ENCODE assay signal across 21 cellular contexts in the genomic region with DNA sequence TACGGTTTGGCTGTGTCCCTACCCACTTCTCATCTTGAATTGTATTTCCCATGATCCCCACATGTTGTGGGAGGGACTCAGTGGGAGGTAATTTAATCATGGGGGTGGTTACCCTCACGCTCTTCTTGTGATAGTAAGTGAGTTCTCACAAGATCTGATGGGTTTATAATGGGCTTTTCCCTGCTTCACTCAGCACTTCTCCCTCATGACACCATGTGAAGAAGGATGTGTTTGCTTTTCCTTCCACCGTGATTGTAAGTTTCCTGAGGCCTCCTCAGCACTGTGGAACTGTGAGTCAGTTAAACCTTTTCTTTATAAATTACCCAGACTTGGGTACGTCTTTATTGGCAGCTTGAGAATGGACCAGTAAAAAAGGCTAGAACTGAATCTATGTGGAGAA.
"Had no signal": no experiment of that assay in that cellular context is flagged by ENCODE, and none has a peak within 500 bp of the region (broad histone marks: within the 10 kb centered on the region; RNA-seq: fewer than 3 reads in every experiment).

No MANE protein-coding gene starts in this region.

- H3K4me3 Mint-ChIP-seq: memory B cell, mesothelial cell of epicardium, nephron had no signal

- H3K4me1 ChIP-seq: foreskin keratinocyte, left ventricle myocardium inferior, lower lobe of right lung, pancreas, tibial artery, upper lobe of left lung, uterus had no signal

- H3K27me3 Mint-ChIP-seq: progenitor cell of endocrine pancreas had no signal

- H3K4me1 Mint-ChIP-seq: memory B cell had no signal

- H3K36me3 ChIP-seq: left ventricle myocardium inferior, lower lobe of right lung, pancreas, tibial artery, upper lobe of left lung, uterus had no signal

- H3K4me3 ChIP-seq: hepatocyte, left ventricle myocardium inferior, lower lobe of right lung, pancreas, tibial artery, upper lobe of left lung, uterus had no signal

- H3K9me3 ChIP-seq: left ventricle myocardium inferior, lower lobe of right lung, pancreas, tibial artery, upper lobe of left lung, uterus had no signal

- H3K27ac Mint-ChIP-seq: memory B cell, mesothelial cell of epicardium, progenitor cell of endocrine pancreas had no signal

- ATAC-seq: foreskin keratinocyte, left cardiac atrium, pancreas, right cardiac atrium had no signal

- DNase-seq: dermis blood vessel endothelial cell; foreskin keratinocyte; head of caudate nucleus; kidney; left cardiac atrium; left ventricle myocardium inferior; lower lobe of right lung; occipital lobe; pancreas; right cardiac atrium; small intestine; stimulated activated CD4-positive, alpha-beta T cell treated with anti-CD3 and anti-CD28 coated beads, Interleukin-12 subunit alpha, Interleukin-12 subunit beta, amount 100 ng/mL, for 4 hours; stimulated activated naive CD4-positive, alpha-beta T cell treated with Interleukin-2 at 50 U/mL for 16 hours; tibial artery; upper lobe of left lung; uterus had no signal

- H3K27me3 ChIP-seq: foreskin keratinocyte, hepatocyte, pancreas, tibial artery, upper lobe of left lung, uterus had no signal

- H3K9me3 Mint-ChIP-seq: memory B cell had no signal

- H3K27ac ChIP-seq: foreskin keratinocyte, hepatocyte, left ventricle myocardium inferior, lower lobe of right lung, pancreas, tibial artery, upper lobe of left lung, uterus had no signal

- H3K36me3 Mint-ChIP-seq: memory B cell, mesothelial cell of epicardium had no signal
